ENCODE assay signal across 8 cellular contexts in the genomic region with DNA sequence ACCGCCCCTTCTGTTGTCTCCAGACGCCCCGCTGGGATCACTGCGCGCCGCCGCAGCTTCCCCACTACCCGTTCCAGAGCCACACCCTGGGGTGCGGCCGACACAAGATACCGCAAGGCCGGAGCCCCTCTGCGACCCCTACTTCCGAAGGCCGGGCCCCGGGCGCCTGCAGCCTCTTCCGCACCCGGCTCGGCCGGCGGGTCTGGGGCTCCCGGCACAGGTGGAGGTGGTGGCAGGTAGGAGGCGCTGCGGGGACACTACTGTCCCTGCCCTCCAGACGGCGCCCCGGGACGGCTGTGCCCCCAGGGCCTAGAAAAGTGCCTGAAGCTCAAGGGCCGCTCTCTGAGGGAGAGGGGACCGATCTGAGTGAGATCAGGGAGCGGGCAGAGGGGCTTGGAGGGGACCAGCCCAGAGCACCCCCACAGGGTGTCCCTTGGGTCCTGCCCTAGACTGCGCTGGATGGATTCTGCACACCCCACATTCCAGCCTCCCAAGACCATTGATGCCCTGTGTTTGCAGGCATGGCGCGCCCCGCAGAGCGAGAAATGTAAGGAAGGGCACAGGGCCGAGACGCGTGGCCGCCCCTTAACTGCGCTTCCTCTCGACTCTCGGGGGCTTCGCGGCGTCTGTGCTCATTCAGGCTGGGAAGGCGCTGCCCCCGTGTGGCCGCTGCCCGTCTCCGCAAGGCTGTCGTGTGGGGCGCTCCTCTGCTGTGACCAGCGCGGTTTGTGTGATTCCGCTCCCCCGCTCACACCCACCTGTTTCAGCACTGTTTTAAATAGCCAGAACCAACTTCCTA.
DNase-seq lines count a peak whose midpoint lies in the region; ATAC-seq and TF ChIP-seq lines count a peak whose summit lies in the region.

No MANE protein-coding gene starts in this region.

- H3K27ac ChIP-seq in 22Rv1 (no peak overlapping the region), cingulate gyrus (ENCODE audit: low read depth, low read length) (peak overlapping the region; percentile 19)

- peak overlapping the region; percentile 64 for H3K4me3 Mint-ChIP-seq in activated CD4-positive, alpha-beta T cell treated with anti-CD3 and anti-CD28 coated beads for 36 hours

- CTCF ChIA-PET in activated CD4-positive, alpha-beta T cell treated with anti-CD3 and anti-CD28 coated beads for 36 hours (lab: Charles Lee): interaction anchor here (0.7 to 3.9 kb wide), 17 partner anchors 11 to 837 kb away, joined by 3 to 18 read pairs (median 3); no protein-coding TSS in a partner anchor

- H3K27me3 Mint-ChIP-seq in activated CD4-positive, alpha-beta T cell treated with anti-CD3 and anti-CD28 coated beads for 36 hours: peaks cover 15% of the 10 kb centered on the region

- peaks cover 14% of the 10 kb centered on the region for H3K4me1 Mint-ChIP-seq in activated CD4-positive, alpha-beta T cell treated with anti-CD3 and anti-CD28 coated beads for 36 hours

- intact Hi-C loops in activated CD4-positive, alpha-beta T cell treated with anti-CD3 and anti-CD28 coated beads for 36 hours (cut with DNase I, micrococcal nuclease): loop anchor here (1.0 to 5.0 kb wide), 6 partner anchors 281 to 844 kb away; a partner anchor contains a TSS

- peak; percentile 91 for TF ChIP-seq CTCF in 22Rv1 (IDR thresholded peaks at IDR 0.05)

- H3K9me3 Mint-ChIP-seq in activated CD4-positive, alpha-beta T cell treated with anti-CD3 and anti-CD28 coated beads for 36 hours (ENCODE audit: low read depth): no peaks in the 10 kb centered on the region

- peak; percentile 72 for DNase-seq in NCI-H226
- DNase-seq in activated CD4-positive, alpha-beta T cell treated with anti-CD3 and anti-CD28 coated beads for 36 hours: peak; percentile 85
- DNase-seq in kidney tubule cell (ENCODE audit: low spot score): peak; percentile 77
- peak; percentile 82 for DNase-seq in stimulated activated CD4-positive, alpha-beta T cell treated with anti-CD3 and anti-CD28 coated beads, Interleukin-15, amount 100 ng/mL, for 24 hours

- H3K27ac Mint-ChIP-seq in activated CD4-positive, alpha-beta T cell treated with anti-CD3 and anti-CD28 coated beads for 36 hours: no peak overlapping the region

- peak; percentile 65 for ATAC-seq in GM18517 (IDR thresholded peaks at IDR 0.05; ENCODE audit: unreplicated experiment)
- ATAC-seq in HG03095 (IDR thresholded peaks at IDR 0.05; ENCODE audit: unreplicated experiment): peak; percentile 81
- peak; percentile 92 for ATAC-seq in activated CD4-positive, alpha-beta T cell treated with anti-CD3 and anti-CD28 coated beads for 36 hours

- POLR2A ChIA-PET in activated CD4-positive, alpha-beta T cell treated with anti-CD3 and anti-CD28 coated beads for 36 hours (lab: Charles Lee): interaction anchor here (0.7 kb wide), 1 partner anchor 283 kb away, joined by 3 read pairs; no protein-coding TSS in a partner anchor

- H3K36me3 Mint-ChIP-seq in activated CD4-positive, alpha-beta T cell treated with anti-CD3 and anti-CD28 coated beads for 36 hours (ENCODE audit: low read depth): no peaks in the 10 kb centered on the region
